3 cellular contexts compared by ENCODE assay signal in the genomic region with DNA sequence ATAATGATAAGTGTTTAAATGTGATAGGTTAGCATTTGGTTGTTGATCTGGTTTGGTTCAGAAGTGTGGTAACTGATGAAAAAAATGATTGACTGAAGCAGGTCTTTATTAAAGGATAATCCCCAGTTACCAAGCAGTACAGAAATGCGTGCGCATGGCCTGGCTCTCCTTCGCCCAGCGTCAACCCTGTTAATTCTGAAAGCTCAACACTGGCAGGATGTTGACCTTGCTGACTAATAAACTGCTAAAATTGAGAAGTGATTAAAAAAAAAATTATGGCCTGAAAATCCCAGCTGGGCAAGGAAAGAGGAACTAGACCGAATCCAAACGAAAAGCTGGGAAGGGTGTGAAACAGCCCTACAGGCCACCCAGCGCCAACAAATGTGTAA.
TF ChIP-seq lines count a peak whose summit lies in the region.

No MANE protein-coding gene starts in this region.

TF ChIP-seq in K562, 482 proteins besides CTCF, POLR2A, EP300 and RAD21 (continues in another document):
- no peak for TF ChIP-seq PCBP2 (IDR thresholded peaks at IDR 0.05; ENCODE audit: low read depth, low read length, poor library complexity, severe bottlenecking)
- TF ChIP-seq BRD9 (IDR thresholded peaks at IDR 0.05; ENCODE audit: low read depth, partially characterized antibody) = no peak
- TF ChIP-seq RBBP5 (IDR thresholded peaks at IDR 0.05; ENCODE audit: borderline replicate concordance, insufficient read depth, low read length, poor library complexity, severe bottlenecking) = no peak

TF ChIP-seq in HepG2, 621 proteins besides CTCF, POLR2A, EP300 and RAD21:
- TF ChIP-seq TMF1 (CRISPR knock-in tag; IDR thresholded peaks at IDR 0.05; ENCODE audit: low read depth) = no peak
- TF ChIP-seq ZNF572 (CRISPR knock-in tag; IDR thresholded peaks at IDR 0.05) = no peak
- TF ChIP-seq DR1 (CRISPR knock-in tag; IDR thresholded peaks at IDR 0.05) = no peak
- TF ChIP-seq, protein P1, sequence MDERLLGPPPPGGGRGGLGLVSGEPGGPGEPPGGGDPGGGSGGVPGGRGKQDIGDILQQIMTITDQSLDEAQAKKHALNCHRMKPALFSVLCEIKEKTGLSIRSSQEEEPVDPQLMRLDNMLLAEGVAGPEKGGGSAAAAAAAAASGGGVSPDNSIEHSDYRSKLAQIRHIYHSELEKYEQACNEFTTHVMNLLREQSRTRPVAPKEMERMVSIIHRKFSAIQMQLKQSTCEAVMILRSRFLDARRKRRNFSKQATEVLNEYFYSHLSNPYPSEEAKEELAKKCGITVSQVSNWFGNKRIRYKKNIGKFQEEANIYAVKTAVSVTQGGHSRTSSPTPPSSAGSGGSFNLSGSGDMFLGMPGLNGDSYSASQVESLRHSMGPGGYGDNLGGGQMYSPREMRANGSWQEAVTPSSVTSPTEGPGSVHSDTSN (CRISPR knock-in tag; IDR thresholded peaks at IDR 0.05) = no peak
- TF ChIP-seq ZNF446 (CRISPR knock-in tag; IDR thresholded peaks at IDR 0.05) = no peak
- TF ChIP-seq ZEB1 (IDR thresholded peaks at IDR 0.05; ENCODE audit: insufficient replicate concordance, low read depth) = no peak
- TF ChIP-seq, protein P2, sequence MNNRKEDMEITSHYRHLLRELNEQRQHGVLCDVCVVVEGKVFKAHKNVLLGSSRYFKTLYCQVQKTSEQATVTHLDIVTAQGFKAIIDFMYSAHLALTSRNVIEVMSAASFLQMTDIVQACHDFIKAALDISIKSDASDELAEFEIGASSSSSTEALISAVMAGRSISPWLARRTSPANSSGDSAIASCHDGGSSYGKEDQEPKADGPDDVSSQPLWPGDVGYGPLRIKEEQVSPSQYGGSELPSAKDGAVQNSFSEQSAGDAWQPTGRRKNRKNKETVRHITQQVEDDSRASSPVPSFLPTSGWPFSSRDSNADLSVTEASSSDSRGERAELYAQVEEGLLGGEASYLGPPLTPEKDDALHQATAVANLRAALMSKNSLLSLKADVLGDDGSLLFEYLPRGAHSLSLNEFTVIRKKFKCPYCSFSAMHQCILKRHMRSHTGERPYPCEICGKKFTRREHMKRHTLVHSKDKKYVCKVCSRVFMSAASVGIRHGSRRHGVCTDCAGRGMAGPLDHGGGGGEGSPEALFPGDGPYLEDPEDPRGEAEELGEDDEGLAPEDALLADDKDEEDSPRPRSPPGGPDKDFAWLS (CRISPR knock-in tag; IDR thresholded peaks at IDR 0.05; ENCODE audit: borderline replicate concordance) = no peak
- TF ChIP-seq ERF (CRISPR knock-in tag; IDR thresholded peaks at IDR 0.05) = no peak
- TF ChIP-seq, protein P3, sequence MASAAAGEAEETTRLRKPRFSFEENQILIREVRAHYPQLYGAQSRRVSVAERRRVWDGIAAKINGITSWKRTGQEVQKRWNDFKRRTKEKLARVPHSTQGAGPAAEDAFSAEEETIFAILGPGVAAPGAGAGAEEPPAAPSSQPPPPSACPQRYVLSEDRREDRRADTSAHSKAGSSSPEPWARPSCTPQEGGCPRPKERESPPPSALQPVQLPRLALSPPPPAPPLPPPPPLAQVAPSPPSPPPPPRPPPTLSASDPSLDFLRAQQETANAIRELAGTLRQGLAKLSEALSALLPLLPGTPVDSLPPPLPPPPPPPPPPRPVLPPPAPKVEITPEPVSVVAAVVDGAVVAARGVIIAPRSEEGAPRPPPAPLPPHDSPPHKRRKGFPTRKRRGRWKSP (CRISPR knock-in tag; IDR thresholded peaks at IDR 0.05) = no peak
- no peak for TF ChIP-seq ZNF792 (CRISPR knock-in tag; IDR thresholded peaks at IDR 0.05)

TF ChIP-seq in GM12891, 5 proteins besides CTCF, POLR2A, EP300 and RAD21:
- no peak for TF ChIP-seq TAF1 (IDR thresholded peaks at IDR 0.05; ENCODE audit: low read depth, low read length)
- no peak for TF ChIP-seq POLR2AphosphoS5 (IDR thresholded peaks at IDR 0.05; ENCODE audit: low read depth, low read length)
- TF ChIP-seq SPI1 (IDR thresholded peaks at IDR 0.05; ENCODE audit: low read depth, low read length) = no peak
- TF ChIP-seq PAX5 (IDR thresholded peaks at IDR 0.05; ENCODE audit: insufficient read depth, low read length, severe bottlenecking) = no peak
- TF ChIP-seq POU2F2 (IDR thresholded peaks at IDR 0.05; ENCODE audit: low read depth, low read length) = no peak
